ENCODE assay signal across 14 cellular contexts in genomic region chr2:68119504-68119903, GRCh38.
"Had no signal": no experiment of that assay in that cellular context is flagged by ENCODE, and none has a peak within 500 bp of the region (broad histone marks: within the 10 kb centered on the region; RNA-seq: fewer than 3 reads in every experiment).

No MANE protein-coding gene starts in this region.

- H3K9me3 ChIP-seq: sigmoid colon, tibial artery had no signal

- H3K27ac Mint-ChIP-seq: activated CD4-positive, alpha-beta T cell treated with anti-CD3 and anti-CD28 coated beads, Interleukin-2, amount 10 ng/mL, durations not matched to agents 24 days and 14 days; activated CD8-positive, alpha-beta T cell treated with anti-CD3 and anti-CD28 coated beads, Interleukin-2, amount 10 ng/mL, durations not matched to agents 7 days and 5 days; activated naive CD4-positive, alpha-beta T cell treated with anti-CD3 and anti-CD28 coated beads for 36 hours; brain had no signal

- H3K4me3 Mint-ChIP-seq: activated CD4-positive, alpha-beta T cell treated with anti-CD3 and anti-CD28 coated beads, Interleukin-2, amount 10 ng/mL, durations not matched to agents 24 days and 14 days; activated CD8-positive, alpha-beta T cell treated with anti-CD3 and anti-CD28 coated beads, Interleukin-2, amount 10 ng/mL, durations not matched to agents 7 days and 5 days; activated naive CD4-positive, alpha-beta T cell treated with anti-CD3 and anti-CD28 coated beads for 36 hours; activated T-cell treated with anti-CD3 and anti-CD28 coated beads, Interleukin-2, amount 50 U/mL, for 4 hours; brain; naive thymus-derived CD8-positive, alpha-beta T cell had no signal

- H3K4me3 ChIP-seq: dorsolateral prefrontal cortex, sigmoid colon, tibial artery had no signal

- H3K27me3 ChIP-seq: dorsolateral prefrontal cortex, sigmoid colon, tibial artery had no signal

- H3K36me3 Mint-ChIP-seq: brain; naive thymus-derived CD8-positive, alpha-beta T cell had no signal

- FAIRE-seq: colon had no signal

- H3K27ac ChIP-seq: dorsolateral prefrontal cortex, sigmoid colon, tibial artery had no signal

- DNase-seq: activated CD4-positive, alpha-beta T cell treated with anti-CD3 and anti-CD28 coated beads, Interleukin-2, amount 10 ng/mL, durations not matched to agents 24 days and 14 days; activated CD8-positive, alpha-beta T cell treated with anti-CD3 and anti-CD28 coated beads, Interleukin-2, amount 10 ng/mL, durations not matched to agents 7 days and 5 days; activated naive CD4-positive, alpha-beta T cell treated with anti-CD3 and anti-CD28 coated beads for 36 hours; activated T-cell treated with anti-CD3 and anti-CD28 coated beads, Interleukin-2, amount 50 U/mL, for 4 hours; anterior cingulate cortex; central memory CD4-positive, alpha-beta T cell; dorsolateral prefrontal cortex; naive thymus-derived CD8-positive, alpha-beta T cell; sigmoid colon; stimulated activated CD4-positive, alpha-beta T cell treated with anti-CD3 and anti-CD28 coated beads, Interleukin-4, amount 100 ng/mL, for 24 hours; stimulated activated naive CD4-positive, alpha-beta T cell; tibial artery had no signal

- H3K36me3 ChIP-seq: sigmoid colon, tibial artery had no signal

- H3K9me3 Mint-ChIP-seq: activated CD4-positive, alpha-beta T cell treated with anti-CD3 and anti-CD28 coated beads, Interleukin-2, amount 10 ng/mL, durations not matched to agents 24 days and 14 days; activated naive CD4-positive, alpha-beta T cell treated with anti-CD3 and anti-CD28 coated beads for 36 hours; activated T-cell treated with anti-CD3 and anti-CD28 coated beads, Interleukin-2, amount 50 U/mL, for 4 hours; brain; naive thymus-derived CD8-positive, alpha-beta T cell had no signal

- ATAC-seq: activated CD8-positive, alpha-beta T cell treated with anti-CD3 and anti-CD28 coated beads, Interleukin-2, amount 10 ng/mL, durations not matched to agents 7 days and 5 days; activated T-cell treated with anti-CD3 and anti-CD28 coated beads, Interleukin-2, amount 50 U/mL, for 4 hours; naive thymus-derived CD8-positive, alpha-beta T cell had no signal

- H3K27me3 Mint-ChIP-seq: brain had no signal
